ENCODE assay signal across 11 cellular contexts in genomic region chr6:73665686-73666319, GRCh38. TPM values are rescaled to one million over a fixed set of nuclear protein-coding genes. Genes with fewer than 3 reads are reported as not detected.
DNase-seq lines count a peak whose midpoint lies in the region; ATAC-seq, FAIRE-seq and TF ChIP-seq lines count a peak whose summit lies in the region.
"Had no signal": no experiment of that assay in that cellular context is flagged by ENCODE, and none has a peak within 500 bp of the region (broad histone marks: within the 10 kb centered on the region; RNA-seq: fewer than 3 reads in every experiment).

No MANE protein-coding gene starts in this region.

- no peak overlapping the region for H3K9ac ChIP-seq in kidney (ENCODE audit: low read length in 2 of 2)

- no peaks in the 10 kb centered on the region for H3K9me3 ChIP-seq in kidney (ENCODE audit: control insufficient read depth in 1 of 2, low read length in 2 of 2)
- H3K9me3 ChIP-seq: ascending aorta, ovary had no signal

- no peak overlapping the region for H3K4me3 ChIP-seq in bronchial epithelial cell (ENCODE audit: low read depth, low read length)
- H3K4me3 ChIP-seq in kidney (ENCODE audit: low read length in 2 of 2) = no peak overlapping the region
- H3K4me3 ChIP-seq: ascending aorta, ovary had no signal

- ATAC-seq in GM19455 (IDR thresholded peaks at IDR 0.05; ENCODE audit: unreplicated experiment) (peak; percentile 71), HG03196 (IDR thresholded peaks at IDR 0.05; ENCODE audit: unreplicated experiment) (peak; percentile 72), GM21367 (IDR thresholded peaks at IDR 0.05; ENCODE audit: unreplicated experiment) (no peak)

- H3K36me3 ChIP-seq in bronchial epithelial cell (ENCODE audit: control insufficient read depth, insufficient read depth, low read length) (no peaks in the 10 kb centered on the region), kidney (ENCODE audit: control insufficient read depth in 1 of 2, insufficient read depth in 2 of 2, low read length in 2 of 2) (no peaks in the 10 kb centered on the region)
- H3K36me3 ChIP-seq: ascending aorta, ovary had no signal

- no peaks in the 10 kb centered on the region for H3K27me3 ChIP-seq in bronchial epithelial cell (ENCODE audit: control insufficient read depth, insufficient read depth, low read length)
- H3K27me3 ChIP-seq: ascending aorta, ovary had no signal

- FAIRE-seq in bronchial epithelial cell (lab: Jason Lieb, UNC) = no peak
- FAIRE-seq in kidney (lab: Jason Lieb, UNC) = no peak

- TF ChIP-seq CTCF in bronchial epithelial cell (IDR thresholded peaks at IDR 0.05; ENCODE audit: insufficient read depth, low read length, severe bottlenecking) (no peak), kidney (IDR thresholded peaks at IDR 0.05; ENCODE audit: borderline replicate concordance, extremely low read depth, insufficient read depth) (no peak)

- H3K4me1 ChIP-seq in kidney (ENCODE audit: control insufficient read depth in 1 of 2, insufficient read depth in 1 of 2, low read depth in 1 of 2, low read length in 2 of 2) = no peaks in the 10 kb centered on the region
- H3K4me1 ChIP-seq: ascending aorta had no signal

- intact Hi-C loops in kidney (cut with DNase I) = no loop called here

- DNase-seq in Caki2 (ENCODE audit: low read depth) = peak; percentile 30
- peak; percentile 74 for DNase-seq in bronchial epithelial cell (ENCODE audit: low read depth)
- no peak for DNase-seq in NCI-H345 (lab: John Stamatoyannopoulos, UW)
- DNase-seq in activated CD4-positive, alpha-beta T cell treated with anti-CD3 and anti-CD28 coated beads for 1 hour = no peak
- no peak for DNase-seq in kidney
- DNase-seq: NCI-H2029 treated with DMSO at 0.1 percent for 48 hours, ovary had no signal

- H3K27ac ChIP-seq in kidney (ENCODE audit: low read depth in 2 of 2, low read length in 2 of 2) = no peak overlapping the region
- H3K27ac ChIP-seq: ascending aorta, ovary had no signal

- in situ Hi-C loops in Caki2 (cut with HindIII; ENCODE audit: low pct_unique_long_range_greater_than_20kb, low sequenced_read_pairs) = no loop called here

RNA-seq across cellular contexts. Expression of gene SLC17A5, which starts 12.0 kb away (rescaled TPM):
- 30.3 and 31.2 TPM in 2 replicates for total RNA-seq in Caki2 (2014; rRNA removed; shearing (Covaris generic); ENCODE audit: low replicate concordance)
- total RNA-seq in bronchial epithelial cell (12.4 and 18.7 TPM in 2 replicates), kidney (15.5 TPM)
- polyA plus RNA-seq in kidney (ENCODE audit: insufficient read depth, low read depth, low replicate concordance) = 18.2 TPM

RNA-seq across cellular contexts. Expression of gene CD109, which starts 30.2 kb away (rescaled TPM):
- 27.7 and 32.2 TPM in 2 replicates for total RNA-seq in Caki2 (2014; rRNA removed; shearing (Covaris generic); ENCODE audit: low replicate concordance)
- 23.6 and 27.4 TPM in 2 replicates for total RNA-seq in bronchial epithelial cell
- 19.0 TPM for total RNA-seq in kidney
- polyA plus RNA-seq in kidney (ENCODE audit: insufficient read depth, low read depth, low replicate concordance) = 3.7 TPM

Comparison
In these comparisons a context has a peak if more than half of its experiments do, and no peak if none do; other contexts are left out.
1. DNase-seq: peak in Caki2 (single experiment) and bronchial epithelial cell (single experiment); none in NCI-H345 (single experiment), activated CD4-positive, alpha-beta T cell treated with anti-CD3 and anti-CD28 coated beads for 1 hour (single experiment) and kidney (single experiment).